14 cellular contexts compared by ENCODE assay signal in the genomic region with DNA sequence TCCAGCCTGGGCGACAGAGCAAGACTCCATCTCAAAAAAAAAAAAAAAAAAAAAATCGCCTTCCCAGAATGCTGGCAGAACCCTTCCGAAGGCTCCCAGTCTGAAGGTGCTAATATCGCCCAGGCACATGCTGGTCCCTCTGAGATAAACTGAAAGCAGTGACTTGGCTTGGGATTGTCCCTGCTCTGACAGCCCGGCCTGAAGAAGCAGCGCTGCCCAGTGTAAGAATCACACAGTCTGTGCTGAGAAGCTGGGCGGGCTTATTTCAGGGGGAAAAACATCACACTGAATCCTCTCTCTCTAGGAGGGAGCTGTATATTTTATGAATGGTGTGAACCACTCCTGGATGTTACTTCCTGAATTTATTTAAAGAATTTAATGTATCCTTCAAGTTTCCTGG. TPM values are rescaled to one million over a fixed set of nuclear protein-coding genes. Genes with fewer than 3 reads are reported as not detected.
A peak's percentile ranks its signal among the peaks of the same experiment; 100 is the strongest.
DNase-seq lines count a peak whose midpoint lies in the region; ATAC-seq and TF ChIP-seq lines count a peak whose summit lies in the region.
"Had no signal": no experiment of that assay in that cellular context is flagged by ENCODE, and none has a peak within 500 bp of the region (broad histone marks: within the 10 kb centered on the region; RNA-seq: fewer than 3 reads in every experiment).

No MANE protein-coding gene starts in this region.

- ATAC-seq in Right ventricle myocardium superior (ENCODE audit: poor library complexity) (peak; percentile 75), HG03460 (IDR thresholded peaks at IDR 0.05; ENCODE audit: unreplicated experiment) (peak; percentile 63)
- ATAC-seq: esophagus mucosa, lower lobe of right lung had no signal

- H3K27ac ChIP-seq in left ventricle myocardium inferior (replicated peaks), result no peak overlapping the region
- H3K27ac ChIP-seq: lower lobe of right lung had no signal

- no peak for TF ChIP-seq CTCF in left ventricle myocardium inferior (IDR thresholded peaks at IDR 0.05; ENCODE audit: borderline replicate concordance)

- intact Hi-C loops in Right ventricle myocardium superior (cut with DNase I), result no loop called here
- intact Hi-C loops in cardiac septum (cut with DNase I), result no loop called here
- intact Hi-C loops in left ventricle myocardium inferior (cut with micrococcal nuclease), result no loop called here

- peaks cover 3% of the 10 kb centered on the region for H3K4me1 ChIP-seq in left ventricle myocardium inferior
- H3K4me1 ChIP-seq in HAP-1, result no peaks in the 10 kb centered on the region

- in situ Hi-C loops in HAP-1 (cut with MboI; ENCODE audit: low sequenced_read_pairs), result no loop called here

- DNase-seq in Right ventricle myocardium superior, result no peak
- DNase-seq in cardiac septum (ENCODE audit: low spot score), result no peak
- DNase-seq in left ventricle myocardium inferior, result no peak
- DNase-seq in Ammon's horn (ENCODE audit: low spot score), result no peak
- DNase-seq in HAP-1 (ENCODE audit: low spot score in 2 of 2), result no peak
- no peak for DNase-seq in HuH-7.5 (ENCODE audit: low spot score)
- DNase-seq in activated CD4-positive, alpha-beta T cell treated with anti-CD3 and anti-CD28 coated beads, Interleukin-2, amount 50 U/mL, for 4 hours, result no peak
- DNase-seq: hippocampal formation, lower lobe of right lung, NCI-H1048, NCI-H345 had no signal

- H3K9me3 ChIP-seq in left ventricle myocardium inferior (replicated peaks) (no peaks in the 10 kb centered on the region), HAP-1 (no peaks in the 10 kb centered on the region)
- H3K9me3 ChIP-seq: lower lobe of right lung had no signal

- H3K36me3 ChIP-seq in left ventricle myocardium inferior (no peaks in the 10 kb centered on the region), HAP-1 (replicated peaks) (no peaks in the 10 kb centered on the region)
- H3K36me3 ChIP-seq: lower lobe of right lung had no signal

- H3K27me3 ChIP-seq in left ventricle myocardium inferior (ENCODE audit: low read depth), result no peaks in the 10 kb centered on the region
- H3K27me3 ChIP-seq in HAP-1 (ENCODE audit: low read depth), result no peaks in the 10 kb centered on the region

- H3K4me3 ChIP-seq in left ventricle myocardium inferior (peak overlapping the region; percentile 5), HAP-1 (no peak overlapping the region)
- H3K4me3 ChIP-seq: lower lobe of right lung, skin epidermis had no signal

RNA-seq across cellular contexts. Expression of a gene that starts 36.4 kb away (rescaled TPM):
- total RNA-seq in Right ventricle myocardium superior (72.1 TPM), cardiac septum (75.9 TPM), left ventricle myocardium inferior (87.6 TPM)
